In genomic region chr1:10688409-10688786, GRCh38 we compare ENCODE assay signal across 1 cellular context.
TF ChIP-seq lines count a peak whose summit lies in the region.

No MANE protein-coding gene starts in this region.

TF ChIP-seq in IMR-90, 13 proteins besides CTCF, POLR2A, EP300 and RAD21:
- no peak for TF ChIP-seq MAFK (IDR thresholded peaks at IDR 0.05; ENCODE audit: low read depth, low read length)
- no peak for TF ChIP-seq MXI1 (IDR thresholded peaks at IDR 0.05; ENCODE audit: borderline replicate concordance, low read depth, low read length)
- no peak for TF ChIP-seq CHD1 (IDR thresholded peaks at IDR 0.05; ENCODE audit: low read depth, low read length)
- TF ChIP-seq, protein P1, sequence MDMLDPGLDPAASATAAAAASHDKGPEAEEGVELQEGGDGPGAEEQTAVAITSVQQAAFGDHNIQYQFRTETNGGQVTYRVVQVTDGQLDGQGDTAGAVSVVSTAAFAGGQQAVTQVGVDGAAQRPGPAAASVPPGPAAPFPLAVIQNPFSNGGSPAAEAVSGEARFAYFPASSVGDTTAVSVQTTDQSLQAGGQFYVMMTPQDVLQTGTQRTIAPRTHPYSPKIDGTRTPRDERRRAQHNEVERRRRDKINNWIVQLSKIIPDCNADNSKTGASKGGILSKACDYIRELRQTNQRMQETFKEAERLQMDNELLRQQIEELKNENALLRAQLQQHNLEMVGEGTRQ (IDR thresholded peaks at IDR 0.05; ENCODE audit: low read depth, low read length) = no peak
- TF ChIP-seq RFX5 (IDR thresholded peaks at IDR 0.05; ENCODE audit: low read depth, low read length) = no peak
- TF ChIP-seq MAZ (IDR thresholded peaks at IDR 0.05; ENCODE audit: borderline replicate concordance, low read depth, low read length) = no peak
- TF ChIP-seq SMC3 (IDR thresholded peaks at IDR 0.05; ENCODE audit: low read depth, low read length) = no peak
- no peak for TF ChIP-seq RCOR1 (IDR thresholded peaks at IDR 0.05; ENCODE audit: insufficient replicate concordance, low read length)
- TF ChIP-seq ELK1 (IDR thresholded peaks at IDR 0.05; ENCODE audit: borderline replicate concordance, low read depth, low read length) = no peak
- no peak for TF ChIP-seq BHLHE40 (IDR thresholded peaks at IDR 0.05; ENCODE audit: low read depth, low read length)
- no peak for TF ChIP-seq NFE2L2 (IDR thresholded peaks at IDR 0.05; ENCODE audit: low read depth, low read length)
- no peak for TF ChIP-seq FOS (IDR thresholded peaks at IDR 0.05; ENCODE audit: low read depth, low read length)
- no peak for TF ChIP-seq CEBPB (IDR thresholded peaks at IDR 0.05; ENCODE audit: low read depth, low read length)
